Comparison of ENCODE assay signal across 1 cellular context in genomic region chr1:223712184-223712855, GRCh38.
TF ChIP-seq lines count a peak whose summit lies in the region.

Gene CAPN2, plus strand, starts transcription at chr1:223712539. Its CDS starts 102 bp downstream, at chr1:223712641.

TF ChIP-seq in HEK293, 187 proteins besides CTCF, POLR2A, EP300 and RAD21 (continued from another document):
- TF ChIP-seq ZNF280C (tag by site-specific recombination; IDR thresholded peaks at IDR 0.05) (no peak), KLF1 (tag by site-specific recombination; IDR thresholded peaks at IDR 0.05) (peak; percentile 82), ZBTB1 (tag by site-specific recombination; IDR thresholded peaks at IDR 0.05) (no peak), ZNF350 (tag by site-specific recombination; IDR thresholded peaks at IDR 0.05) (no peak), SP7 (tag by site-specific recombination; IDR thresholded peaks at IDR 0.05) (peak; percentile 8; the same call in 1 of the 2 replicates), PRDM10 (tag by site-specific recombination; IDR thresholded peaks at IDR 0.05) (no peak; the same call in 1 of the 2 replicates), ZNF157 (tag by site-specific recombination; IDR thresholded peaks at IDR 0.05) (no peak), KLF16 (tag by site-specific recombination; IDR thresholded peaks at IDR 0.05) (peak; percentile 72), ZNF48 (tag by site-specific recombination; IDR thresholded peaks at IDR 0.05) (no peak), BCL11A (tag by site-specific recombination; IDR thresholded peaks at IDR 0.05; ENCODE audit: low read depth) (no peak), ZNF404 (tag by site-specific recombination; IDR thresholded peaks at IDR 0.05) (no peak), ZNF777 (tag by site-specific recombination; IDR thresholded peaks at IDR 0.05; ENCODE audit: borderline replicate concordance) (no peak), ZNF639 (tag by site-specific recombination; IDR thresholded peaks at IDR 0.05) (no peak), KLF9 (tag by site-specific recombination; IDR thresholded peaks at IDR 0.05; ENCODE audit: low read depth) (no peak; the same call in 1 of the 2 replicates), ATF2 (tag by site-specific recombination; IDR thresholded peaks at IDR 0.05; ENCODE audit: low read depth) (no peak)
